Comparison of ENCODE assay signal across 40 cellular contexts in genomic region chr20:53425481-53425880, GRCh38.
"Had no signal": no experiment of that assay in that cellular context is flagged by ENCODE, and none has a peak within 500 bp of the region (broad histone marks: within the 10 kb centered on the region; RNA-seq: fewer than 3 reads in every experiment).

No MANE protein-coding gene starts in this region.

- H3K4me1 ChIP-seq: ascending aorta had no signal

- H3K27ac Mint-ChIP-seq: activated CD4-positive, alpha-beta memory T cell treated with anti-CD3 and anti-CD28 coated beads, Interleukin-2, amount 10 ng/mL, durations not matched to agents 7 days and 5 days; activated CD4-positive, alpha-beta T cell treated with anti-CD3 and anti-CD28 coated beads for 36 hours; activated CD4-positive, alpha-beta T cell treated with anti-CD3 and anti-CD28 coated beads, Interleukin-2, amount 10 ng/mL, durations not matched to agents 7 days and 5 days; activated CD8-positive, alpha-beta T cell treated with anti-CD3 and anti-CD28 coated beads, Interleukin-2, amount 10 ng/mL, durations not matched to agents 7 days and 5 days; activated naive CD4-positive, alpha-beta T cell treated with anti-CD3 and anti-CD28 coated beads, Interleukin-2, amount 10 ng/mL, durations not matched to agents 7 days and 5 days; activated naive CD4-positive, alpha-beta T cell treated with anti-CD3 and anti-CD28 coated beads, Interleukin-2, amount 50 U/mL, for 24 hours; activated naive CD8-positive, alpha-beta T cell; activated naive CD8-positive, alpha-beta T cell treated with anti-CD3 and anti-CD28 coated beads, Interleukin-2, amount 10 ng/mL, durations not matched to agents 7 days and 5 days; activated naive CD8-positive, alpha-beta T cell treated with anti-CD3 and anti-CD28 coated beads, Interleukin-2, amount 50 U/mL, for 24 hours; activated T-cell treated with anti-CD3 and anti-CD28 coated beads, Interleukin-2, amount 50 U/mL, for 72 hours; activated T-helper 1 cell treated with anti-CD3 and anti-CD28 coated beads, Interleukin-12 subunit alpha, Interleukin-12 subunit beta, Interleukin-2, Interleukin-4 antibody, amounts not matched to agents 30 ng/mL and 10 ng/mL and 1 ng/mL, durations not matched to agents 14 hours and 24 hours and 36 hours; activated T-helper 2 cell treated with anti-CD3 and anti-CD28 coated beads, Interferon-gamma antibody, Interleukin-2, Interleukin-4, amounts not matched to agents 10 μg/mL and 5 μg/mL and 100 μg/mL, durations not matched to agents 14 hours and 24 hours and 36 hours; brain; T-helper 1 cell treated with Interleukin-12 subunit alpha and Interleukin-12 subunit beta and Interleukin-4 antibody, amounts not matched to agents 30 μg/mL and 1 μg/mL, for 36 hours; T-helper 2 cell treated with Interferon-gamma antibody and Interleukin-4, amounts not matched to agents 5 μg/mL and 100 μg/mL, for 36 hours had no signal

- DNase-seq: activated CD4-positive, alpha-beta memory T cell treated with anti-CD3 and anti-CD28 coated beads, Interleukin-2, amount 10 ng/mL, durations not matched to agents 7 days and 5 days; activated CD4-positive, alpha-beta T cell treated with anti-CD3 and anti-CD28 coated beads for 1 hour; activated CD4-positive, alpha-beta T cell treated with anti-CD3 and anti-CD28 coated beads for 36 hours; activated CD4-positive, alpha-beta T cell treated with anti-CD3 and anti-CD28 coated beads for 48 hours; activated CD4-positive, alpha-beta T cell treated with anti-CD3 and anti-CD28 coated beads, Interleukin-2, amount 10 ng/mL, durations not matched to agents 7 days and 5 days; activated CD4-positive, alpha-beta T cell treated with anti-CD3 and anti-CD28 coated beads, Interleukin-2, amount 50 U/mL, for 48 hours; activated CD4-positive, CD25-positive, alpha-beta regulatory T cell; activated CD8-positive, alpha-beta memory T cell treated with anti-CD3 and anti-CD28 coated beads for 24 hours; activated CD8-positive, alpha-beta memory T cell treated with anti-CD3 and anti-CD28 coated beads, Interleukin-2, amount 50 U/mL, for 4 hours; activated CD8-positive, alpha-beta T cell treated with anti-CD3 and anti-CD28 coated beads, Interleukin-2, amount 10 ng/mL, durations not matched to agents 7 days and 5 days; activated effector memory CD4-positive, alpha-beta T cell treated with Interleukin-2 at 50 U/mL for 16 hours; activated gamma-delta T cell; activated naive CD4-positive, alpha-beta T cell treated with anti-CD3 and anti-CD28 coated beads, Interleukin-2, amount 10 ng/mL, durations not matched to agents 7 days and 5 days; activated naive CD4-positive, alpha-beta T cell treated with Interleukin-2 at 50 U/mL for 16 hours; activated naive CD8-positive, alpha-beta T cell treated with anti-CD3 and anti-CD28 coated beads, Interleukin-2, amount 10 ng/mL, durations not matched to agents 7 days and 5 days; activated naive CD8-positive, alpha-beta T cell treated with anti-CD3 and anti-CD28 coated beads, Interleukin-2, amount 50 U/mL, for 24 hours; activated T-cell treated with anti-CD3 and anti-CD28 coated beads for 4 hours; activated T-cell treated with anti-CD3 and anti-CD28 coated beads, Interleukin-2, amount 50 U/mL, for 1 hour; activated T-cell treated with anti-CD3 and anti-CD28 coated beads, Interleukin-2, amount 50 U/mL, for 4 hours; activated T-cell treated with anti-CD3 and anti-CD28 coated beads, Interleukin-2, amount 50 U/mL, for 72 hours; amygdala; anterior cingulate cortex; caudate nucleus; cerebellar nuclear complex; T-helper 2 cell; T-helper 9 cell had no signal

- H3K27me3 Mint-ChIP-seq: activated CD4-positive, alpha-beta memory T cell treated with anti-CD3 and anti-CD28 coated beads, Interleukin-2, amount 10 ng/mL, durations not matched to agents 7 days and 5 days; activated CD4-positive, alpha-beta T cell treated with anti-CD3 and anti-CD28 coated beads for 36 hours; activated CD4-positive, alpha-beta T cell treated with anti-CD3 and anti-CD28 coated beads, Interleukin-2, amount 10 ng/mL, durations not matched to agents 7 days and 5 days; activated naive CD4-positive, alpha-beta T cell treated with anti-CD3 and anti-CD28 coated beads, Interleukin-2, amount 10 ng/mL, durations not matched to agents 7 days and 5 days; activated naive CD4-positive, alpha-beta T cell treated with anti-CD3 and anti-CD28 coated beads, Interleukin-2, amount 50 U/mL, for 24 hours; activated naive CD8-positive, alpha-beta T cell; activated naive CD8-positive, alpha-beta T cell treated with anti-CD3 and anti-CD28 coated beads, Interleukin-2, amount 10 ng/mL, durations not matched to agents 7 days and 5 days had no signal

- H3K36me3 ChIP-seq: ascending aorta, cardiac muscle cell had no signal

- FAIRE-seq: bronchial epithelial cell, TTC549 had no signal

- H3K27me3 ChIP-seq: ascending aorta, cardiac muscle cell had no signal

- H3K4me1 Mint-ChIP-seq: activated naive CD4-positive, alpha-beta T cell treated with anti-CD3 and anti-CD28 coated beads, Interleukin-2, amount 50 U/mL, for 24 hours; activated naive CD8-positive, alpha-beta T cell treated with anti-CD3 and anti-CD28 coated beads, Interleukin-2, amount 50 U/mL, for 24 hours; central memory CD8-positive, alpha-beta T cell had no signal

- H3K36me3 Mint-ChIP-seq: activated naive CD8-positive, alpha-beta T cell; activated naive CD8-positive, alpha-beta T cell treated with anti-CD3 and anti-CD28 coated beads, Interleukin-2, amount 10 ng/mL, durations not matched to agents 7 days and 5 days; brain had no signal

- H3K9me3 ChIP-seq: ascending aorta had no signal

- H3K27ac ChIP-seq: ascending aorta, cardiac muscle cell, VCaP had no signal

- H3K9me3 Mint-ChIP-seq: activated CD4-positive, alpha-beta T cell treated with anti-CD3 and anti-CD28 coated beads, Interleukin-2, amount 10 ng/mL, durations not matched to agents 7 days and 5 days; activated naive CD4-positive, alpha-beta T cell treated with anti-CD3 and anti-CD28 coated beads, Interleukin-2, amount 50 U/mL, for 24 hours; activated naive CD8-positive, alpha-beta T cell treated with anti-CD3 and anti-CD28 coated beads, Interleukin-2, amount 10 ng/mL, durations not matched to agents 7 days and 5 days; activated naive CD8-positive, alpha-beta T cell treated with anti-CD3 and anti-CD28 coated beads, Interleukin-2, amount 50 U/mL, for 24 hours; activated T-cell treated with anti-CD3 and anti-CD28 coated beads, Interleukin-2, amount 50 U/mL, for 4 hours had no signal

- H3K4me3 Mint-ChIP-seq: activated CD4-positive, alpha-beta memory T cell treated with anti-CD3 and anti-CD28 coated beads, Interleukin-2, amount 10 ng/mL, durations not matched to agents 7 days and 5 days; activated CD4-positive, alpha-beta T cell treated with anti-CD3 and anti-CD28 coated beads for 36 hours; activated CD4-positive, alpha-beta T cell treated with anti-CD3 and anti-CD28 coated beads, Interleukin-2, amount 10 ng/mL, durations not matched to agents 7 days and 5 days; activated CD8-positive, alpha-beta T cell treated with anti-CD3 and anti-CD28 coated beads, Interleukin-2, amount 10 ng/mL, durations not matched to agents 7 days and 5 days; activated naive CD4-positive, alpha-beta T cell treated with anti-CD3 and anti-CD28 coated beads, Interleukin-2, amount 10 ng/mL, durations not matched to agents 7 days and 5 days; activated naive CD4-positive, alpha-beta T cell treated with anti-CD3 and anti-CD28 coated beads, Interleukin-2, amount 50 U/mL, for 24 hours; activated naive CD8-positive, alpha-beta T cell; activated naive CD8-positive, alpha-beta T cell treated with anti-CD3 and anti-CD28 coated beads, Interleukin-2, amount 10 ng/mL, durations not matched to agents 7 days and 5 days; activated naive CD8-positive, alpha-beta T cell treated with anti-CD3 and anti-CD28 coated beads, Interleukin-2, amount 50 U/mL, for 24 hours; activated T-cell treated with anti-CD3 and anti-CD28 coated beads, Interleukin-2, amount 50 U/mL, for 4 hours; activated T-cell treated with anti-CD3 and anti-CD28 coated beads, Interleukin-2, amount 50 U/mL, for 72 hours; activated T-helper 1 cell treated with anti-CD3 and anti-CD28 coated beads, Interleukin-12 subunit alpha, Interleukin-12 subunit beta, Interleukin-2, Interleukin-4 antibody, amounts not matched to agents 30 ng/mL and 10 ng/mL and 1 ng/mL, durations not matched to agents 14 hours and 24 hours and 36 hours; brain; central memory CD8-positive, alpha-beta T cell; T-helper 1 cell treated with Interleukin-12 subunit alpha and Interleukin-12 subunit beta and Interleukin-4 antibody, amounts not matched to agents 30 μg/mL and 1 μg/mL, for 36 hours; T-helper 2 cell treated with Interferon-gamma antibody and Interleukin-4, amounts not matched to agents 5 μg/mL and 100 μg/mL, for 36 hours had no signal

- ATAC-seq: activated CD4-positive, alpha-beta T cell treated with anti-CD3 and anti-CD28 coated beads for 36 hours; activated CD4-positive, CD25-positive, alpha-beta regulatory T cell treated with anti-CD3 and anti-CD28 coated beads, Interleukin-2, amount 50 U/mL, for 24 hours; activated CD8-positive, alpha-beta T cell treated with anti-CD3 and anti-CD28 coated beads, Interleukin-2, amount 10 ng/mL, durations not matched to agents 7 days and 5 days; activated naive CD8-positive, alpha-beta T cell treated with anti-CD3 and anti-CD28 coated beads, Interleukin-2, amount 50 U/mL, for 24 hours; activated T-cell treated with anti-CD3 and anti-CD28 coated beads, Interleukin-2, amount 50 U/mL, for 4 hours; activated T-cell treated with anti-CD3 and anti-CD28 coated beads, Interleukin-2, amount 50 U/mL, for 72 hours had no signal

- H3K4me3 ChIP-seq: ascending aorta, cardiac muscle cell had no signal
